Comparison of ENCODE assay signal across 12 cellular contexts in genomic region chr2:12818416-12819097, GRCh38.
A peak's percentile ranks its signal among the peaks of the same experiment; 100 is the strongest.
DNase-seq lines count a peak whose midpoint lies in the region; ATAC-seq and TF ChIP-seq lines count a peak whose summit lies in the region.
"Had no signal": no experiment of that assay in that cellular context is flagged by ENCODE, and none has a peak within 500 bp of the region (broad histone marks: within the 10 kb centered on the region; RNA-seq: fewer than 3 reads in every experiment).

No MANE protein-coding gene starts in this region.

- H3K9me3 ChIP-seq in left lung (no peaks in the 10 kb centered on the region), spleen (no peaks in the 10 kb centered on the region)
- H3K9me3 ChIP-seq: BLaER1 had no signal

- no peaks in the 10 kb centered on the region; the same call in 1 of the 2 replicates for H3K36me3 Mint-ChIP-seq in HFFc6 (ENCODE audit: low read depth)
- H3K36me3 Mint-ChIP-seq in GM23338 (ENCODE audit: low read depth), result no peaks in the 10 kb centered on the region
- H3K36me3 Mint-ChIP-seq in activated T-helper 2 cell treated with anti-CD3 and anti-CD28 coated beads, Interferon-gamma antibody, Interleukin-2, Interleukin-4, amounts not matched to agents 10 μg/mL and 5 μg/mL and 100 μg/mL, durations not matched to agents 14 hours and 24 hours and 36 hours (ENCODE audit: low read depth), result no peaks in the 10 kb centered on the region

- TF ChIP-seq CTCF in HFFc6 (IDR thresholded peaks at IDR 0.05) (no peak), left lung (IDR thresholded peaks at IDR 0.05) (no peak), spleen (IDR thresholded peaks at IDR 0.05 in 8 of 11, conservative IDR thresholded peaks at IDR 0.05 in 3 of 11) (no peak), GM23338 (conservative IDR thresholded peaks at IDR 0.05; ENCODE audit: low read depth in 2 of 2) (no peak)

- H3K9me2 ChIP-seq in GM23338 (ENCODE audit: insufficient read depth), result peaks cover 17% of the 10 kb centered on the region

- intact Hi-C loops in left lung (cut with DNase I), result no loop called here
- intact Hi-C loops in spleen (cut with DNase I; ENCODE audit: low total_unique reads), result no loop called here
- intact Hi-C loops in activated T-helper 2 cell treated with anti-CD3 and anti-CD28 coated beads, Interferon-gamma antibody, Interleukin-2, Interleukin-4, amounts not matched to agents 10 μg/mL and 5 μg/mL and 100 μg/mL, durations not matched to agents 14 hours and 24 hours and 36 hours (cut with micrococcal nuclease), result no loop called here

- no peaks in the 10 kb centered on the region for H3K79me2 ChIP-seq in GM23338 (replicated peaks; ENCODE audit: insufficient read depth)

- H2AFZ ChIP-seq in GM23338, result no peak overlapping the region; the same call in 1 of the 2 replicates

- peak overlapping the region; percentile 29 for H3K27ac ChIP-seq in caudate nucleus (ENCODE audit: low read depth, low read length)
- peak overlapping the region; percentile 68 to 81 for H3K27ac ChIP-seq in left lung
- H3K27ac ChIP-seq in spleen, result peak overlapping the region; percentile 66 to 85 (median 82)
- no peak overlapping the region for H3K27ac ChIP-seq in GM23338 (ENCODE audit: low read depth)
- H3K27ac ChIP-seq: BLaER1 had no signal

- H3K9me3 Mint-ChIP-seq in HFFc6 (no peaks in the 10 kb centered on the region), GM23338 (no peaks in the 10 kb centered on the region)
- no peaks in the 10 kb centered on the region for H3K9me3 Mint-ChIP-seq in activated T-helper 2 cell treated with anti-CD3 and anti-CD28 coated beads, Interferon-gamma antibody, Interleukin-2, Interleukin-4, amounts not matched to agents 10 μg/mL and 5 μg/mL and 100 μg/mL, durations not matched to agents 14 hours and 24 hours and 36 hours

- H3K4me3 Mint-ChIP-seq in HFFc6, result peak overlapping the region; percentile 76
- no peak overlapping the region for H3K4me3 Mint-ChIP-seq in GM23338
- no peak overlapping the region for H3K4me3 Mint-ChIP-seq in activated T-helper 2 cell treated with anti-CD3 and anti-CD28 coated beads, Interferon-gamma antibody, Interleukin-2, Interleukin-4, amounts not matched to agents 10 μg/mL and 5 μg/mL and 100 μg/mL, durations not matched to agents 14 hours and 24 hours and 36 hours (ENCODE audit: low read depth)

- H3K36me3 ChIP-seq in left lung, result no peaks in the 10 kb centered on the region
- H3K36me3 ChIP-seq in spleen, result no peaks in the 10 kb centered on the region
- no peaks in the 10 kb centered on the region for H3K36me3 ChIP-seq in GM23338 (ENCODE audit: insufficient read depth)
- H3K36me3 ChIP-seq: BLaER1 had no signal

- H3F3A ChIP-seq in GM23338 (replicated peaks; ENCODE audit: low read depth), result no peaks in the 10 kb centered on the region

- DNase-seq in HFFc6 (no peak), caudate nucleus (lab: John Stamatoyannopoulos, UW) (no peak), left lung (no peak), spleen (no peak), GM23338 (ENCODE audit: low spot score) (no peak), T1000 (lab: John Stamatoyannopoulos, UW) (no peak)
- no peak for DNase-seq in activated CD4-positive, alpha-beta T cell treated with anti-CD3 and anti-CD28 coated beads, Interleukin-2, amount 50 U/mL, for 48 hours
- no peak for DNase-seq in activated T-helper 2 cell treated with anti-CD3 and anti-CD28 coated beads, Interferon-gamma antibody, Interleukin-2, Interleukin-4, amounts not matched to agents 10 μg/mL and 5 μg/mL and 100 μg/mL, durations not matched to agents 14 hours and 24 hours and 36 hours (ENCODE audit: low spot score)
- DNase-seq: amygdala; occipital lobe; stimulated activated CD4-positive, alpha-beta T cell treated with anti-CD3 and anti-CD28 coated beads, Interleukin-4, amount 100 ng/mL, for 4 hours had no signal

- H3K4me1 ChIP-seq in left lung (peaks cover 7 to 29% of the 10 kb centered on the region in 2 donors), spleen (peaks cover 6 to 27% (median 21%) of the 10 kb centered on the region in 6 donors), GM23338 (ENCODE audit: insufficient read depth) (0 out of 2 replicates have a peak, but pooled peaks cover 4% of the 10 kb centered on the region)

- H3K4me2 ChIP-seq in GM23338, result no peak overlapping the region

- H3K27me3 Mint-ChIP-seq in HFFc6 (ENCODE audit: insufficient read depth) (no peaks in the 10 kb centered on the region), GM23338 (ENCODE audit: insufficient read depth, low read depth, poor library complexity) (peaks cover 3% of the 10 kb centered on the region)
- peaks cover 17% of the 10 kb centered on the region for H3K27me3 Mint-ChIP-seq in activated T-helper 2 cell treated with anti-CD3 and anti-CD28 coated beads, Interferon-gamma antibody, Interleukin-2, Interleukin-4, amounts not matched to agents 10 μg/mL and 5 μg/mL and 100 μg/mL, durations not matched to agents 14 hours and 24 hours and 36 hours (ENCODE audit: low read depth)

- peaks cover 75% of the 10 kb centered on the region for H3K4me1 Mint-ChIP-seq in HFFc6 (ENCODE audit: low read depth)
- H3K4me1 Mint-ChIP-seq in GM23338, result peaks cover 11% of the 10 kb centered on the region
- H3K4me1 Mint-ChIP-seq in activated T-helper 2 cell treated with anti-CD3 and anti-CD28 coated beads, Interferon-gamma antibody, Interleukin-2, Interleukin-4, amounts not matched to agents 10 μg/mL and 5 μg/mL and 100 μg/mL, durations not matched to agents 14 hours and 24 hours and 36 hours (ENCODE audit: low read depth), result peaks cover 4% of the 10 kb centered on the region

- peak overlapping the region; percentile 96 for H3K27ac Mint-ChIP-seq in HFFc6
- H3K27ac Mint-ChIP-seq in GM23338, result no peak overlapping the region
- H3K27ac Mint-ChIP-seq in activated T-helper 2 cell treated with anti-CD3 and anti-CD28 coated beads, Interferon-gamma antibody, Interleukin-2, Interleukin-4, amounts not matched to agents 10 μg/mL and 5 μg/mL and 100 μg/mL, durations not matched to agents 14 hours and 24 hours and 36 hours, result no peak overlapping the region

- no peak for TF ChIP-seq POLR2A in spleen (IDR thresholded peaks at IDR 0.05)

- H3K27me3 ChIP-seq in left lung (no peaks in the 10 kb centered on the region), spleen (replicated peaks in 1 of 7) (no peaks in the 10 kb centered on the region), GM23338 (ENCODE audit: insufficient read depth) (no peaks in the 10 kb centered on the region)
- H3K27me3 ChIP-seq: BLaER1 had no signal

- ATAC-seq in left lung, result peak; percentile 48
- no peak for ATAC-seq in GM23338

- 83 to 89% (median 86%) methylated on average over 11 of the region's 11 CpGs for WGBS in spleen, 5 donors

- H4K20me1 ChIP-seq in GM23338 (replicated peaks; ENCODE audit: insufficient read depth), result no peaks in the 10 kb centered on the region
- H4K20me1 ChIP-seq: BLaER1 had no signal

- H3K4me3 ChIP-seq in left lung (no peak overlapping the region), spleen (no peak overlapping the region), GM23338 (no peak overlapping the region)
- H3K4me3 ChIP-seq: BLaER1 had no signal

TF ChIP-seq in GM23338, 12 proteins besides CTCF, POLR2A, EP300 and RAD21 (continues in another document):
- no peak for TF ChIP-seq EZH2phosphoT487 (IDR thresholded peaks at IDR 0.05; ENCODE audit: unreplicated experiment)
- TF ChIP-seq ZNF114 (CRISPR knock-in tag; IDR thresholded peaks at IDR 0.05), result no peak
- no peak for TF ChIP-seq POLR2AphosphoS5 (IDR thresholded peaks at IDR 0.05; ENCODE audit: low read depth)
- TF ChIP-seq ZNF331 (CRISPR knock-in tag; IDR thresholded peaks at IDR 0.05; ENCODE audit: low read depth), result no peak
